In genomic region chr10:32865170-32865569, GRCh38 we compare ENCODE assay signal across 26 cellular contexts.
"Had no signal": no experiment of that assay in that cellular context is flagged by ENCODE, and none has a peak within 500 bp of the region (broad histone marks: within the 10 kb centered on the region; RNA-seq: fewer than 3 reads in every experiment).

No MANE protein-coding gene starts in this region.

- H3K9me3 ChIP-seq: colonic mucosa, esophagus squamous epithelium, gastrocnemius medialis, lower lobe of right lung, mucosa of descending colon had no signal

- FAIRE-seq: endometrium, islet of Langerhans, keratinocyte had no signal

- ATAC-seq: effector memory CD8-positive, alpha-beta T cell; esophagus mucosa; gastrocnemius medialis; heart right ventricle; left cardiac atrium; left lung; left ventricle myocardium superior; lower lobe of right lung; mucosa of descending colon had no signal

- H3K4me1 ChIP-seq: colonic mucosa, esophagus squamous epithelium, gastrocnemius medialis, heart right ventricle, left lung, lower lobe of right lung had no signal

- DNase-seq: colonic mucosa; cortex of kidney; effector CD8-positive, alpha-beta T cell; effector memory CD8-positive, alpha-beta T cell; endodermal cell; erythroblast; esophagus squamous epithelium; foreskin fibroblast; foreskin melanocyte; gastrocnemius medialis; glutamatergic neuron; head of caudate nucleus; heart right ventricle; hippocampal formation; left cardiac atrium; left lung; left ventricle myocardium superior; lower lobe of right lung; mesenchymal stem cell; mucosa of descending colon; naive B cell had no signal

- H3K27ac ChIP-seq: colonic mucosa, epithelial cell of prostate, esophagus squamous epithelium, gastrocnemius medialis, heart right ventricle, left lung, lower lobe of right lung had no signal

- H3K4me3 ChIP-seq: colonic mucosa, esophagus squamous epithelium, gastrocnemius medialis, heart right ventricle, left lung, lower lobe of right lung, mucosa of descending colon had no signal

- H3K36me3 ChIP-seq: colonic mucosa, esophagus squamous epithelium, gastrocnemius medialis, heart right ventricle, left lung, lower lobe of right lung had no signal

- H3K27me3 ChIP-seq: colonic mucosa, esophagus squamous epithelium, gastrocnemius medialis, heart right ventricle, left lung had no signal
